13 cellular contexts compared by ENCODE assay signal in genomic region chr1:204075890-204076837, GRCh38. TPM values are rescaled to one million over a fixed set of nuclear protein-coding genes. Genes with fewer than 3 reads are reported as not detected.
DNase-seq lines count a peak whose midpoint lies in the region; ATAC-seq, FAIRE-seq and TF ChIP-seq lines count a peak whose summit lies in the region.
"Had no signal": no experiment of that assay in that cellular context is flagged by ENCODE, and none has a peak within 500 bp of the region (broad histone marks: within the 10 kb centered on the region; RNA-seq: fewer than 3 reads in every experiment).

No MANE protein-coding gene starts in this region.

- intact Hi-C loops in kidney (cut with DNase I) = no loop called here

- H3K27ac Mint-ChIP-seq in astrocyte (ENCODE audit: unreplicated experiment) (no peak overlapping the region), chondrocyte (ENCODE audit: unreplicated experiment) (no peak overlapping the region)
- H3K27ac Mint-ChIP-seq in T-helper 2 cell treated with Interferon-gamma antibody and Interleukin-4, amounts not matched to agents 5 μg/mL and 100 μg/mL, for 36 hours = no peak overlapping the region
- H3K27ac Mint-ChIP-seq: activated naive CD8-positive, alpha-beta T cell treated with anti-CD3 and anti-CD28 coated beads, Interleukin-2, amount 10 ng/mL, durations not matched to agents 7 days and 5 days; CD4-positive, alpha-beta T cell had no signal

- H3K36me3 Mint-ChIP-seq in astrocyte (ENCODE audit: low read depth, unreplicated experiment) (no peaks in the 10 kb centered on the region), chondrocyte (ENCODE audit: low read depth) (no peaks in the 10 kb centered on the region)
- H3K36me3 Mint-ChIP-seq in T-helper 2 cell treated with Interferon-gamma antibody and Interleukin-4, amounts not matched to agents 5 μg/mL and 100 μg/mL, for 36 hours (ENCODE audit: low read depth) = no peaks in the 10 kb centered on the region
- H3K36me3 Mint-ChIP-seq: activated naive CD8-positive, alpha-beta T cell treated with anti-CD3 and anti-CD28 coated beads, Interleukin-2, amount 10 ng/mL, durations not matched to agents 7 days and 5 days had no signal

- ATAC-seq in HG03095 (IDR thresholded peaks at IDR 0.05; ENCODE audit: unreplicated experiment) = no peak

- H3K9ac ChIP-seq in astrocyte (ENCODE audit: low read length) (no peak overlapping the region), kidney (ENCODE audit: low read length in 2 of 2) (peak overlapping the region; percentile 64 to 91), rectal smooth muscle tissue (ENCODE audit: low read length) (no peak overlapping the region)

- H3K27me3 Mint-ChIP-seq in astrocyte (ENCODE audit: low read depth, unreplicated experiment) = peaks cover 3% of the 10 kb centered on the region
- peaks cover 70% of the 10 kb centered on the region for H3K27me3 Mint-ChIP-seq in T-helper 2 cell treated with Interferon-gamma antibody and Interleukin-4, amounts not matched to agents 5 μg/mL and 100 μg/mL, for 36 hours (ENCODE audit: low read depth)
- no peaks in the 10 kb centered on the region for H3K27me3 Mint-ChIP-seq in chondrocyte (ENCODE audit: low read depth)

- no peaks in the 10 kb centered on the region for H3K9me3 ChIP-seq in astrocyte (ENCODE audit: insufficient read depth, low read depth, low read length)
- no peaks in the 10 kb centered on the region for H3K9me3 ChIP-seq in kidney (ENCODE audit: control insufficient read depth in 1 of 2, low read length in 2 of 2)

- H3K4me3 ChIP-seq in H7 (ENCODE audit: insufficient read depth, low read depth, low read length) (no peak overlapping the region; the same call in 1 of the 2 replicates), astrocyte (ENCODE audit: insufficient read depth, low read depth, low read length) (no peak overlapping the region), kidney (ENCODE audit: low read length in 2 of 2) (peak overlapping the region; percentile 77 to 95), rectal smooth muscle tissue (ENCODE audit: low read length) (peak overlapping the region; percentile 70)

- H3K27me3 ChIP-seq in H7 (ENCODE audit: control insufficient read depth, insufficient read depth, low read length) (peaks cover 7% of the 10 kb centered on the region; the same call in 1 of the 2 replicates), astrocyte (ENCODE audit: insufficient read depth, low read length) (no peaks in the 10 kb centered on the region), rectal smooth muscle tissue (ENCODE audit: control insufficient read depth, insufficient read depth, low read length) (no peaks in the 10 kb centered on the region)

- H3K4me1 ChIP-seq in astrocyte (ENCODE audit: insufficient read depth, low read length) (peaks cover 22% of the 10 kb centered on the region), kidney (ENCODE audit: control insufficient read depth in 1 of 2, insufficient read depth in 1 of 2, low read depth in 1 of 2, low read length in 2 of 2) (peaks cover 34% of the 10 kb centered on the region in 2 donors), rectal smooth muscle tissue (ENCODE audit: control insufficient read depth, insufficient read depth, low read length) (peaks cover 17% of the 10 kb centered on the region)

- H3K36me3 ChIP-seq in H7 (replicated peaks; ENCODE audit: control insufficient read depth, insufficient read depth, low read length) = no peaks in the 10 kb centered on the region; the same call in 1 of the 2 replicates
- no peaks in the 10 kb centered on the region for H3K36me3 ChIP-seq in astrocyte (ENCODE audit: insufficient read depth, low read length)
- no peaks in the 10 kb centered on the region for H3K36me3 ChIP-seq in kidney (ENCODE audit: control insufficient read depth in 1 of 2, insufficient read depth in 2 of 2, low read length in 2 of 2)
- no peaks in the 10 kb centered on the region for H3K36me3 ChIP-seq in rectal smooth muscle tissue (ENCODE audit: control insufficient read depth, insufficient read depth, low read length)

- peaks cover 11% of the 10 kb centered on the region for H4K20me1 ChIP-seq in astrocyte (ENCODE audit: insufficient read depth, low read length)

- H3K9me3 Mint-ChIP-seq in astrocyte (ENCODE audit: unreplicated experiment) = no peaks in the 10 kb centered on the region
- no peaks in the 10 kb centered on the region for H3K9me3 Mint-ChIP-seq in T-helper 2 cell treated with Interferon-gamma antibody and Interleukin-4, amounts not matched to agents 5 μg/mL and 100 μg/mL, for 36 hours
- no peaks in the 10 kb centered on the region for H3K9me3 Mint-ChIP-seq in chondrocyte (ENCODE audit: low read depth)
- H3K9me3 Mint-ChIP-seq: activated naive CD8-positive, alpha-beta T cell treated with anti-CD3 and anti-CD28 coated beads, Interleukin-2, amount 10 ng/mL, durations not matched to agents 7 days and 5 days; CD4-positive, alpha-beta T cell had no signal

- DNase-seq in H7 = peak; percentile 49
- DNase-seq in astrocyte (ENCODE audit: low read depth) = no peak
- DNase-seq in kidney = no peak
- no peak for DNase-seq in occipital lobe (lab: John Stamatoyannopoulos, UW)
- no peak for DNase-seq in T-helper 2 cell treated with Interferon-gamma antibody and Interleukin-4, amounts not matched to agents 5 μg/mL and 100 μg/mL, for 36 hours (ENCODE audit: low spot score)
- no peak for DNase-seq in chondrocyte (ENCODE audit: low spot score)
- DNase-seq: activated naive CD8-positive, alpha-beta T cell treated with anti-CD3 and anti-CD28 coated beads, Interleukin-2, amount 10 ng/mL, durations not matched to agents 7 days and 5 days; CD4-positive, alpha-beta T cell; left cardiac atrium; NCI-H2081; stimulated activated naive CD4-positive, alpha-beta T cell treated with Interleukin-2 at 50 U/mL for 16 hours had no signal

- no peak for TF ChIP-seq CTCF in astrocyte (IDR thresholded peaks at IDR 0.05; ENCODE audit: insufficient read depth, low read depth, low read length)
- TF ChIP-seq CTCF in kidney (IDR thresholded peaks at IDR 0.05; ENCODE audit: borderline replicate concordance, extremely low read depth, insufficient read depth) = no peak
- no peak for TF ChIP-seq CTCF in chondrocyte (IDR thresholded peaks at IDR 0.05)

- no peak for FAIRE-seq in astrocyte (lab: Jason Lieb, UNC)
- no peak for FAIRE-seq in kidney (lab: Jason Lieb, UNC)

- H3K4me1 Mint-ChIP-seq in astrocyte (ENCODE audit: low read depth, unreplicated experiment) = peaks cover 20% of the 10 kb centered on the region
- peaks cover 3% of the 10 kb centered on the region for H3K4me1 Mint-ChIP-seq in T-helper 2 cell treated with Interferon-gamma antibody and Interleukin-4, amounts not matched to agents 5 μg/mL and 100 μg/mL, for 36 hours (ENCODE audit: low read depth)
- peaks cover 50% of the 10 kb centered on the region for H3K4me1 Mint-ChIP-seq in chondrocyte (ENCODE audit: low read depth)

- H2AFZ ChIP-seq in astrocyte (ENCODE audit: low read depth, low read length) = no peak overlapping the region

- H3K4me2 ChIP-seq in astrocyte (ENCODE audit: low read length) = no peak overlapping the region

- H3K79me2 ChIP-seq in astrocyte (ENCODE audit: insufficient read depth, low read length) = peaks cover 14% of the 10 kb centered on the region

- H3K4me3 Mint-ChIP-seq in astrocyte (ENCODE audit: unreplicated experiment) (peak overlapping the region; percentile 95), chondrocyte (ENCODE audit: unreplicated experiment) (no peak overlapping the region)
- H3K4me3 Mint-ChIP-seq in T-helper 2 cell treated with Interferon-gamma antibody and Interleukin-4, amounts not matched to agents 5 μg/mL and 100 μg/mL, for 36 hours = no peak overlapping the region

- H3K27ac ChIP-seq in astrocyte (ENCODE audit: low read depth, low read length) = no peak overlapping the region
- peak overlapping the region; percentile 88 to 91 for H3K27ac ChIP-seq in kidney (ENCODE audit: low read depth in 2 of 2, low read length in 2 of 2)
- no peak overlapping the region for H3K27ac ChIP-seq in rectal smooth muscle tissue (ENCODE audit: low read depth, low read length)

RNA-seq across cellular contexts. Expression of gene SOX13, which starts 3.2 kb away (rescaled TPM):
- 94.4 and 120 TPM in 2 replicates for total RNA-seq in H7 (2014; rRNA removed; shearing (Covaris generic))
- total RNA-seq in astrocyte (9.2 and 12.4 TPM in 2 replicates), kidney (55.2 TPM), occipital lobe (0.78 TPM), chondrocyte (3.6 to 9.1 TPM (median 7.6 TPM) in 3 replicates)
- 23.9 TPM for polyA plus RNA-seq in kidney (ENCODE audit: insufficient read depth, low read depth, low replicate concordance)

Comparison
In these comparisons a context has a peak if more than half of its experiments do, and no peak if none do; other contexts are left out.
1. H3K4me3 ChIP-seq: peak in kidney (2 of 2) and rectal smooth muscle tissue (single experiment); none in H7 (single experiment) and astrocyte (single experiment).
2. H3K27ac ChIP-seq: peak in kidney (2 of 2); none in astrocyte (single experiment) and rectal smooth muscle tissue (single experiment).
3. H3K9ac ChIP-seq: peak in kidney (2 of 2); none in astrocyte (single experiment) and rectal smooth muscle tissue (single experiment).